Comparison of ENCODE assay signal across 8 cellular contexts in the genomic region with DNA sequence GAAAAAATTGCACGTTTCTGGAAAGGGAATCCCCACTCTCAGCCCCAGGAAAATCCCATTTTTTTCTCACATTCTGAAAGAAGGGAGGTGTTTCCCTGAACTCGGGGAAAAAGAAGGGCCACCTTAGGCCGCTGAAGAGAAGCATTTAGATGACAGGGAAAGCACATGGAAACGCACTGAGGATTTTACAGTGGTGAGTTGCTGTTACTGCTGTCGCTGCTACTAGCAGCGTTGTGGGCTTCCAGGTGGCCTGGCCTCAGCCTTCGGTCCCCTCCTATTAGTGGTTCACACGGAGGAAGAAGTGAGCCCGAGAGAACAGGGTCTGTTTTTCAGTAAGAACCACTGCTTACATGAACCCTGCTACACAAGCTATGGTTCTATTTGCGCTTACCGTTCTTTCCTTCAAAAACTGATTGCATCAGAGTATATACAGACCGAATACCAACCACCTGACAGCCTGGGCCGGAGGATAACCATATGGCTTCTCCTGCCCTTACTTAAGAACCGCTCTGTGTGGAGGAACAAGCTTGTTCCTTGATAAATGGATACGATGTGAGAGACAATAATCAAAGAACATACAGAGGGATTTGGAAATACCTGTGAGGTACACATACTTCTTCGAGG. TPM values are rescaled to one million over a fixed set of nuclear protein-coding genes. Genes with fewer than 3 reads are reported as not detected.
DNase-seq lines count a peak whose midpoint lies in the region; ATAC-seq and TF ChIP-seq lines count a peak whose summit lies in the region.

No MANE protein-coding gene starts in this region.

- POLR2A ChIA-PET in naive thymus-derived CD4-positive, alpha-beta T cell (lab: Charles Lee): no interaction called here

- H3K9me3 Mint-ChIP-seq in endodermal cell: no peaks in the 10 kb centered on the region
- peaks cover 0 to 9% (median 1%) of the 10 kb centered on the region in 11 donors for H3K9me3 Mint-ChIP-seq in naive thymus-derived CD4-positive, alpha-beta T cell
- H3K9me3 Mint-ChIP-seq in CD14-positive monocyte: peaks cover 2 to 10% (median 3%) of the 10 kb centered on the region in 7 donors

- H3K4me1 ChIP-seq in endodermal cell (ENCODE audit: control insufficient read depth, insufficient read depth, low read length): no peaks in the 10 kb centered on the region
- H3K4me1 ChIP-seq in naive thymus-derived CD4-positive, alpha-beta T cell (ENCODE audit: control insufficient read depth in 2 of 2, insufficient read depth in 2 of 2, low read length in 2 of 2): no peaks in the 10 kb centered on the region

- H3K36me3 ChIP-seq in endodermal cell (ENCODE audit: control insufficient read depth, insufficient read depth, low read length): no peaks in the 10 kb centered on the region
- H3K36me3 ChIP-seq in naive thymus-derived CD4-positive, alpha-beta T cell (ENCODE audit: control insufficient read depth in 2 of 3, insufficient read depth in 3 of 3, low read length in 3 of 3): no peaks in the 10 kb centered on the region

- H3K4me3 ChIP-seq in endodermal cell (ENCODE audit: low read length): peak overlapping the region; percentile 99
- no peak overlapping the region for H3K4me3 ChIP-seq in naive thymus-derived CD4-positive, alpha-beta T cell (ENCODE audit: low read length)

- H3K27me3 Mint-ChIP-seq in endodermal cell (ENCODE audit: insufficient read depth): no peaks in the 10 kb centered on the region
- peaks cover 28 to 42% (median 34%) of the 10 kb centered on the region in 5 donors for H3K27me3 Mint-ChIP-seq in naive thymus-derived CD4-positive, alpha-beta T cell
- peaks cover 26 to 32% (median 29%) of the 10 kb centered on the region in 3 donors for H3K27me3 Mint-ChIP-seq in CD14-positive monocyte (ENCODE audit: low read depth in 3 of 3)

- CTCF ChIA-PET in naive thymus-derived CD4-positive, alpha-beta T cell (lab: Charles Lee): no interaction called here

- H3K4me1 Mint-ChIP-seq in endodermal cell (peaks cover 27% of the 10 kb centered on the region), CD14-positive monocyte (peaks cover 10% of the 10 kb centered on the region)
- H3K4me1 Mint-ChIP-seq in naive thymus-derived CD4-positive, alpha-beta T cell: peaks cover 0 to 7% (median 3%) of the 10 kb centered on the region in 7 donors

- intact Hi-C loops in naive thymus-derived CD4-positive, alpha-beta T cell (cut with micrococcal nuclease): no loop called here
- intact Hi-C loops in CD14-positive monocyte (cut with micrococcal nuclease): no loop called here

- H3K27ac Mint-ChIP-seq in endodermal cell (peak overlapping the region; percentile 86), CD14-positive monocyte (no peak overlapping the region)
- no peak overlapping the region for H3K27ac Mint-ChIP-seq in naive thymus-derived CD4-positive, alpha-beta T cell

- H3K4me3 Mint-ChIP-seq in endodermal cell: peak overlapping the region; percentile 88
- no peak overlapping the region for H3K4me3 Mint-ChIP-seq in naive thymus-derived CD4-positive, alpha-beta T cell
- peak overlapping the region in 1 of 2 donors; percentile 85 for H3K4me3 Mint-ChIP-seq in CD14-positive monocyte

- H3K9me3 ChIP-seq in endodermal cell (ENCODE audit: control insufficient read depth, low read length): no peaks in the 10 kb centered on the region
- no peaks in the 10 kb centered on the region for H3K9me3 ChIP-seq in naive thymus-derived CD4-positive, alpha-beta T cell (ENCODE audit: control insufficient read depth in 2 of 3, low read length in 3 of 3)

- H3K27me3 ChIP-seq in endodermal cell (ENCODE audit: control insufficient read depth, insufficient read depth, low read length, poor library complexity, severe bottlenecking): no peaks in the 10 kb centered on the region
- no peaks in the 10 kb centered on the region for H3K27me3 ChIP-seq in naive thymus-derived CD4-positive, alpha-beta T cell (ENCODE audit: control insufficient read depth in 2 of 2, insufficient read depth in 2 of 2, low read length in 2 of 2)

- peak overlapping the region; percentile 50 for H3K9ac ChIP-seq in endodermal cell (ENCODE audit: extremely low read depth, low read length, poor library complexity, severe bottlenecking)

- H3K36me3 Mint-ChIP-seq in endodermal cell (ENCODE audit: low read depth): no peaks in the 10 kb centered on the region
- H3K36me3 Mint-ChIP-seq in naive thymus-derived CD4-positive, alpha-beta T cell: no peaks in the 10 kb centered on the region
- H3K36me3 Mint-ChIP-seq in CD14-positive monocyte: no peaks in the 10 kb centered on the region

- peak; percentile 82 for DNase-seq in ELF-1 (ENCODE audit: low read depth, low spot score)
- peak; percentile 97 for DNase-seq in NCI-H1092 treated with DMSO at 0.1 percent for 48 hours (lab: John Stamatoyannopoulos, UW)
- DNase-seq in endodermal cell: peak; percentile 86
- no peak for DNase-seq in naive thymus-derived CD4-positive, alpha-beta T cell
- no peak for DNase-seq in HPDE6-E6E7 (ENCODE audit: extremely low spot score)
- DNase-seq in GOT3 (lab: John Stamatoyannopoulos, UW): no peak
- DNase-seq in CD14-positive monocyte (ENCODE audit: low spot score): no peak

- peak overlapping the region; percentile 96 for H3K27ac ChIP-seq in endodermal cell (ENCODE audit: low read depth, low read length)
- no peak overlapping the region for H3K27ac ChIP-seq in naive thymus-derived CD4-positive, alpha-beta T cell (ENCODE audit: low read depth, low read length)

- TF ChIP-seq CTCF in endodermal cell (conservative IDR thresholded peaks at IDR 0.05) (peak; percentile 67), CD14-positive monocyte (IDR thresholded peaks at IDR 0.05) (no peak)

- ATAC-seq in naive thymus-derived CD4-positive, alpha-beta T cell: peak; percentile 20
- no peak for ATAC-seq in GM19395 (IDR thresholded peaks at IDR 0.05; ENCODE audit: unreplicated experiment)

- 24 to 30% methylated on average over 12 to 16 of the region's 16 CpGs for WGBS in endodermal cell (ENCODE audit: insufficient coverage in 1 of 2, insufficient read length in 1 of 2), 2 experiments

RNA-seq across cellular contexts. Expression of a gene that starts 1.0 kb away (rescaled TPM):
- 10 to 100 TPM in 1 of 2 donors, 1 to 10 TPM in 1; 9.1 to 12.1 TPM for total RNA-seq in endodermal cell
- polyA plus RNA-seq in endodermal cell (2013, experiment 1 of 2): 11.0 TPM
- 10.7 TPM for polyA plus RNA-seq in endodermal cell (2013, experiment 2 of 2)
- not detected for total RNA-seq in naive thymus-derived CD4-positive, alpha-beta T cell
- not detected for polyA plus RNA-seq in naive thymus-derived CD4-positive, alpha-beta T cell
- not detected for polyA plus RNA-seq in CD14-positive monocyte

RNA-seq across cellular contexts. Expression of a gene that starts 42.6 kb away (rescaled TPM):
- total RNA-seq in endodermal cell: not detected
- polyA plus RNA-seq in endodermal cell (2013, experiment 1 of 2): 0.07 TPM
- 0.29 TPM for polyA plus RNA-seq in endodermal cell (2013, experiment 2 of 2)
- total RNA-seq in naive thymus-derived CD4-positive, alpha-beta T cell: 10 to 100 TPM in 1 of 5 experiments, 1 to 10 TPM in 2, under 1 TPM in 2; 0.22 to 10.6 (median 1.3) TPM
- polyA plus RNA-seq in naive thymus-derived CD4-positive, alpha-beta T cell: not detected
- polyA plus RNA-seq in CD14-positive monocyte: 1 to 10 TPM in 1 of 2 donors, under 1 TPM in 1; 0.36 to 1.1 TPM

Comparison
In these comparisons a context has a peak if more than half of its experiments do, and no peak if none do; other contexts are left out.
1. DNase-seq: peak in ELF-1 (single experiment), NCI-H1092 treated with DMSO at 0.1 percent for 48 hours (single experiment) and endodermal cell (single experiment); none in naive thymus-derived CD4-positive, alpha-beta T cell (0 of 9), HPDE6-E6E7 (single experiment), GOT3 (single experiment) and CD14-positive monocyte (single experiment).
2. RNA of a gene that starts 1.0 kb away (total RNA-seq): 9.1 to 12.1 TPM in endodermal cell; not detected in naive thymus-derived CD4-positive, alpha-beta T cell; every median in the first group is over 10 times any median in the second.